12 cellular contexts compared by ENCODE assay signal in the genomic region with DNA sequence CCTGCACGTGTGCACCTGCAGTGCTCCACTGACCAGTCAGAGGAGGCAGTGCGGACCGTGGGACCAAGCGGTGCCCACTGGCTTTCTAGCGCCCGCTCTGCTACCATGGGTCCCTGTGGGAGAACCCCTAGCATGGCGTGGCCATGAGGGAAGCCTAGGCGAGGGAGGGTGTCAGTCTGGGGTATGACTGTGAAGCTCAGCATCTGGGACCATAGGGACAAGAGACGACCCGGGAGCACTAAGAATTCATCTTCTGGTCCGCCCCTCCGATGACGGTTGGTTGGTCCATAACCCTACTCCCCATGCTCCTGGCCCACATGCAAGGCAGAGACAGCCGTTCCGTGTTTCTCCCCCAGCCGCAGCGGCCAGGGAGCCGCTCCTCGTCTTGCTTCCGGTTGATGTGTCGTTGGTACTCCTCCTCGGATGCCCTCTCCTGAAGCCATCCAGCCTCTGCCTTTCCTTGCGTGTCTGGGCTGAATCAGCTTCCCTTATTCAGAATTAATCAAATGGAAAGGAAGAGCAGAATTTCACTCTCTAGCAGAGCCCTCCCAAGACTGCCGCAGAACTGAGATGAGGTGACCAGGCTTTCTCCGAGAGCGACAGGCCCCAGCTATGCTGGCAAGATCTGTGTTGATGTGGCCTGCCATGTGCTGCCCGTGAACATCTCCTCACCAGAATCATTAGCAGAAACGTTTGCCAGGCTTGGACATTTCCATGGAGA.
"Had no signal": no experiment of that assay in that cellular context is flagged by ENCODE, and none has a peak within 500 bp of the region (broad histone marks: within the 10 kb centered on the region; RNA-seq: fewer than 3 reads in every experiment).

No MANE protein-coding gene starts in this region.

- H3K4me3 Mint-ChIP-seq: activated naive CD4-positive, alpha-beta T cell treated with anti-CD3 and anti-CD28 coated beads, Interleukin-2, amount 10 ng/mL, durations not matched to agents 7 days and 5 days had no signal

- DNase-seq: activated CD4-positive, alpha-beta T cell treated with anti-CD3 and anti-CD28 coated beads, Interleukin-2, amount 50 U/mL, for 4 hours; activated naive CD4-positive, alpha-beta T cell treated with anti-CD3 and anti-CD28 coated beads, Interleukin-2, amount 10 ng/mL, durations not matched to agents 7 days and 5 days; foreskin keratinocyte; sigmoid colon; spleen; T-helper 9 cell; thyroid gland; uterus had no signal

- H3K4me3 ChIP-seq: ascending aorta, sigmoid colon, spleen, thyroid gland, uterus had no signal

- H3K27ac ChIP-seq: ascending aorta, foreskin keratinocyte, sigmoid colon, spleen, thyroid gland, uterus had no signal

- H3K27me3 Mint-ChIP-seq: activated naive CD4-positive, alpha-beta T cell treated with anti-CD3 and anti-CD28 coated beads, Interleukin-2, amount 10 ng/mL, durations not matched to agents 7 days and 5 days had no signal

- H3K36me3 ChIP-seq: uterus had no signal

- H3K9me3 Mint-ChIP-seq: activated T-helper 2 cell treated with anti-CD3 and anti-CD28 coated beads, Interferon-gamma antibody, Interleukin-2, Interleukin-4, amounts not matched to agents 10 μg/mL and 5 μg/mL and 100 μg/mL, durations not matched to agents 14 hours and 24 hours and 36 hours had no signal

- H3K9me3 ChIP-seq: ascending aorta, sigmoid colon, spleen, thyroid gland, uterus had no signal

- H3K27ac Mint-ChIP-seq: activated T-helper 2 cell treated with anti-CD3 and anti-CD28 coated beads, Interferon-gamma antibody, Interleukin-2, Interleukin-4, amounts not matched to agents 10 μg/mL and 5 μg/mL and 100 μg/mL, durations not matched to agents 14 hours and 24 hours and 36 hours had no signal

- ATAC-seq: activated CD4-positive, CD25-positive, alpha-beta regulatory T cell treated with anti-CD3 and anti-CD28 coated beads, Interleukin-2, amount 50 U/mL, for 24 hours; foreskin keratinocyte; left lobe of liver had no signal

- H3K27me3 ChIP-seq: ascending aorta, foreskin keratinocyte, sigmoid colon, spleen, thyroid gland, uterus had no signal
